ENCODE assay signal across 13 cellular contexts in genomic region chr20:45894797-45895196, GRCh38. TPM values are rescaled to one million over a fixed set of nuclear protein-coding genes. Genes with fewer than 3 reads are reported as not detected.
DNase-seq lines count a peak whose midpoint lies in the region; ATAC-seq, FAIRE-seq and TF ChIP-seq lines count a peak whose summit lies in the region.
"Had no signal": no experiment of that assay in that cellular context is flagged by ENCODE, and none has a peak within 500 bp of the region (broad histone marks: within the 10 kb centered on the region; RNA-seq: fewer than 3 reads in every experiment).

No MANE protein-coding gene starts in this region.

- 97% methylated on average over 7 of the region's 12 CpGs for WGBS in K562 (ENCODE audit: insufficient coverage, low coverage, missing lambda C conversion rate)
- WGBS in mesenchymal stem cell: 83% methylated on average over 4 of the region's 12 CpGs
- WGBS in esophagus squamous epithelium, 2 donors: 63 to 93% methylated on average over 2 to 8 of the region's 12 CpGs

- H3K4me2 ChIP-seq in K562 (ENCODE audit: insufficient read depth, low read length) (no peak overlapping the region), mesenchymal stem cell (ENCODE audit: low read length, poor library complexity, severe bottlenecking) (no peak overlapping the region), neural progenitor cell (no peak overlapping the region)
- H3K4me2 ChIP-seq: BLaER1, GM23338 had no signal

- H3K4me3 Mint-ChIP-seq in neural progenitor cell: no peak overlapping the region
- H3K4me3 Mint-ChIP-seq: GM23338, H9 had no signal

- intact Hi-C loops in K562 (cut with micrococcal nuclease): loop anchor here (5.0 kb wide), 1 partner anchor 68 kb away; no protein-coding TSS in a partner anchor
- intact Hi-C loops in esophagus squamous epithelium (cut with DNase I): loop anchor here (10.0 kb wide), 1 partner anchor 50 kb away; no protein-coding TSS in a partner anchor

- no peak for ATAC-seq in RWPE2 (ENCODE audit: low read depth)
- no peak for ATAC-seq in K562
- no peak for ATAC-seq in GM18517 (IDR thresholded peaks at IDR 0.05; ENCODE audit: unreplicated experiment)
- ATAC-seq: GM23338 had no signal

- TF ChIP-seq POLR2A in K562 (conservative IDR thresholded peaks at IDR 0.05): no peak
- no peak for TF ChIP-seq POLR2A in esophagus squamous epithelium (IDR thresholded peaks at IDR 0.05)

- no peak overlapping the region for H2BK5ac ChIP-seq in mesenchymal stem cell (ENCODE audit: low read depth, low read length, poor library complexity, severe bottlenecking)

- H4K20me1 ChIP-seq in K562 (replicated peaks; ENCODE audit: control insufficient read depth, insufficient read depth, low read length) (no peaks in the 10 kb centered on the region), neural progenitor cell (ENCODE audit: low read depth) (no peaks in the 10 kb centered on the region)

- H2AFZ ChIP-seq in K562 (ENCODE audit: low read depth, low read length) (no peak overlapping the region), mesenchymal stem cell (ENCODE audit: low read depth, low read length) (no peak overlapping the region), neural progenitor cell (replicated peaks) (no peak overlapping the region)
- H2AFZ ChIP-seq: GM23338 had no signal

- H2BK15ac ChIP-seq in mesenchymal stem cell (ENCODE audit: low read depth, poor library complexity, severe bottlenecking): no peak overlapping the region

- peak overlapping the region; percentile 12 for H4K91ac ChIP-seq in mesenchymal stem cell (ENCODE audit: low read length)

- no peak overlapping the region for H3K18ac ChIP-seq in mesenchymal stem cell (ENCODE audit: low read depth in 1 of 2, low read length in 2 of 2)

- H3K14ac ChIP-seq in mesenchymal stem cell (ENCODE audit: low read length in 2 of 2): no peak overlapping the region

- no peak for TF ChIP-seq EP300 in K562 (IDR thresholded peaks at IDR 0.05; ENCODE audit: low read length)

- CTCF ChIA-PET in K562 (lab: Yijun Ruan, JAX; ENCODE audit: low intra/inter-chr PET ratio): no interaction called here

- H3K9ac ChIP-seq in K562 (ENCODE audit: insufficient read depth in 1 of 2, low read depth in 2 of 2, low read length in 2 of 2) (no peak overlapping the region), mesenchymal stem cell (ENCODE audit: low read length) (no peak overlapping the region), neural progenitor cell (no peak overlapping the region)
- H3K9ac ChIP-seq: BLaER1 had no signal

- peaks cover 38% of the 10 kb centered on the region for H3K36me3 ChIP-seq in RWPE2 (ENCODE audit: low read depth)
- peaks cover 56% of the 10 kb centered on the region; the same call in 2 of the 3 replicates for H3K36me3 ChIP-seq in K562 (ENCODE audit: control insufficient read depth, insufficient read depth, low read length)
- peaks cover 64 to 72% of the 10 kb centered on the region in 2 experiments for H3K36me3 ChIP-seq in mesenchymal stem cell (ENCODE audit: control insufficient read depth in 1 of 2, insufficient read depth in 2 of 2, low read depth in 1 of 2, low read length in 2 of 2)
- H3K36me3 ChIP-seq in neural progenitor cell: no peaks in the 10 kb centered on the region
- peaks cover 3 to 75% (median 21%) of the 10 kb centered on the region in 3 donors for H3K36me3 ChIP-seq in esophagus squamous epithelium

- H3K27me3 ChIP-seq in RWPE2 (ENCODE audit: insufficient read depth, poor library complexity, severe bottlenecking) (no peaks in the 10 kb centered on the region), K562 (ENCODE audit: control insufficient read depth in 2 of 2, insufficient read depth in 2 of 2, low read length in 2 of 2) (no peaks in the 10 kb centered on the region), mesenchymal stem cell (ENCODE audit: control insufficient read depth in 1 of 2, insufficient read depth in 1 of 2, low read length in 2 of 2) (no peaks in the 10 kb centered on the region), neural progenitor cell (peaks cover 9% of the 10 kb centered on the region), esophagus squamous epithelium (no peaks in the 10 kb centered on the region)
- H3K27me3 ChIP-seq: BLaER1 had no signal

- H3K27ac ChIP-seq in RWPE2 (ENCODE audit: poor library complexity, severe bottlenecking) (no peak overlapping the region), K562 (ENCODE audit: extremely low read depth, low read depth, low read length) (no peak overlapping the region), mesenchymal stem cell (ENCODE audit: low read length, poor library complexity, severe bottlenecking) (no peak overlapping the region), neural progenitor cell (no peak overlapping the region), esophagus squamous epithelium (no peak overlapping the region)
- H3K27ac ChIP-seq: BLaER1 had no signal

- DNase-seq in RWPE2 (ENCODE audit: low spot score) (peak; percentile 78), K562 (ENCODE audit: extremely low read depth in 1 of 4, low spot score in 3 of 4) (no peak), mesenchymal stem cell (no peak), neural progenitor cell (ENCODE audit: low spot score) (no peak), iPS-NIHi7 (ENCODE audit: extremely low spot score) (no peak), esophagus squamous epithelium (lab: John Stamatoyannopoulos, UW) (no peak)
- DNase-seq: CD8-positive, alpha-beta memory T cell; DMS53; H9 had no signal

- H3K4me3 ChIP-seq in RWPE2 (ENCODE audit: severe bottlenecking): no peak overlapping the region
- no peak overlapping the region for H3K4me3 ChIP-seq in K562
- H3K4me3 ChIP-seq in mesenchymal stem cell (ENCODE audit: insufficient read depth in 1 of 2, low read depth in 1 of 2, low read length in 2 of 2): no peak overlapping the region
- no peak overlapping the region for H3K4me3 ChIP-seq in neural progenitor cell
- H3K4me3 ChIP-seq in esophagus squamous epithelium: no peak overlapping the region
- H3K4me3 ChIP-seq: BLaER1, GM23338 had no signal

- no peaks in the 10 kb centered on the region for H3K9me3 Mint-ChIP-seq in neural progenitor cell
- H3K9me3 Mint-ChIP-seq: CD8-positive, alpha-beta memory T cell; H9 had no signal

- H3K36me3 Mint-ChIP-seq in neural progenitor cell: peaks cover 12% of the 10 kb centered on the region

- no peak overlapping the region for H3K27ac Mint-ChIP-seq in neural progenitor cell
- H3K27ac Mint-ChIP-seq: GM23338, H9 had no signal

- H3K79me2 ChIP-seq in K562 (ENCODE audit: control insufficient read depth, insufficient read depth, low read length): peaks cover 7% of the 10 kb centered on the region; the same call in 1 of the 3 replicates
- no peaks in the 10 kb centered on the region for H3K79me2 ChIP-seq in neural progenitor cell (ENCODE audit: low read depth)

- no peaks in the 10 kb centered on the region for H3K9me3 ChIP-seq in RWPE2 (ENCODE audit: severe bottlenecking)
- H3K9me3 ChIP-seq in K562 (replicated peaks; ENCODE audit: control insufficient read depth, insufficient read depth, low read depth, low read length): no peaks in the 10 kb centered on the region
- H3K9me3 ChIP-seq in mesenchymal stem cell (ENCODE audit: control insufficient read depth, low read length): no peaks in the 10 kb centered on the region
- H3K9me3 ChIP-seq in neural progenitor cell (ENCODE audit: low read depth): no peaks in the 10 kb centered on the region
- H3K9me3 ChIP-seq in esophagus squamous epithelium: no peaks in the 10 kb centered on the region
- H3K9me3 ChIP-seq: BLaER1 had no signal

- TF ChIP-seq CTCF in RWPE2 (IDR thresholded peaks at IDR 0.05; ENCODE audit: poor library complexity, severe bottlenecking) (no peak), K562 (IDR thresholded peaks at IDR 0.05 in 2 of 3, conservative IDR thresholded peaks at IDR 0.05 in 1 of 3; ENCODE audit: insufficient read depth in 2 of 3, low read depth in 1 of 3, low read length in 3 of 3) (no peak), neural progenitor cell (IDR thresholded peaks at IDR 0.05) (no peak), esophagus squamous epithelium (IDR thresholded peaks at IDR 0.05) (no peak)

- H2AK5ac ChIP-seq in mesenchymal stem cell (ENCODE audit: low read length, severe bottlenecking): no peak overlapping the region

- BruUV-seq in K562 (replicated peaks; lab: Mats Ljungman, UMichigan): no TSS peak

- no peak overlapping the region for H3K4ac ChIP-seq in mesenchymal stem cell (ENCODE audit: low read depth in 1 of 2, low read length in 2 of 2)

- POLR2A ChIA-PET in K562 (lab: Yijun Ruan, JAX): interaction anchor here (0.6 to 1.3 kb wide), 3 partner anchors 10 to 1080 kb away, joined by 3 to 4 read pairs (median 3); no protein-coding TSS in a partner anchor

- H2BK120ac ChIP-seq in mesenchymal stem cell (ENCODE audit: low read depth, low read length): no peak overlapping the region

- no peak for FAIRE-seq in K562 (lab: Jason Lieb, UNC)

- H3K9me1 ChIP-seq in K562 (ENCODE audit: control insufficient read depth, insufficient read depth, low read length): no peaks in the 10 kb centered on the region

- in situ Hi-C loops in K562 (cut with MboI): no loop called here

- H3F3A ChIP-seq in neural progenitor cell (ENCODE audit: low read depth): peaks cover 2% of the 10 kb centered on the region

- peaks cover 21% of the 10 kb centered on the region for H3K79me1 ChIP-seq in mesenchymal stem cell (replicated peaks; ENCODE audit: low read length, poor library complexity, severe bottlenecking)

- no peak overlapping the region for H3K23ac ChIP-seq in mesenchymal stem cell (ENCODE audit: low read length in 2 of 2)

- no peak overlapping the region for H4K8ac ChIP-seq in mesenchymal stem cell (ENCODE audit: low read length)

- no peak for TF ChIP-seq RAD21 in K562 (CRISPR knock-in tag; conservative IDR thresholded peaks at IDR 0.05 in 1 of 2, IDR thresholded peaks at IDR 0.05 in 1 of 2)

- H2BK12ac ChIP-seq in mesenchymal stem cell (ENCODE audit: low read length in 2 of 2): no peak overlapping the region

- H3K27me3 Mint-ChIP-seq in neural progenitor cell (ENCODE audit: insufficient read depth, low read depth): peaks cover 10% of the 10 kb centered on the region
- H3K27me3 Mint-ChIP-seq: CD8-positive, alpha-beta memory T cell had no signal

- peaks cover 29% of the 10 kb centered on the region for H3K4me1 Mint-ChIP-seq in neural progenitor cell

- no peaks in the 10 kb centered on the region for H3K4me1 ChIP-seq in RWPE2 (ENCODE audit: insufficient read depth, poor library complexity, severe bottlenecking)
- peaks cover 7 to 32% of the 10 kb centered on the region in 2 experiments for H3K4me1 ChIP-seq in K562 (replicated peaks in 1 of 2; ENCODE audit: control insufficient read depth in 2 of 2, insufficient read depth in 2 of 2, low read length in 2 of 2)
- peaks cover 25% of the 10 kb centered on the region for H3K4me1 ChIP-seq in mesenchymal stem cell (ENCODE audit: control insufficient read depth, insufficient read depth, low read depth, low read length)
- peaks cover 10% of the 10 kb centered on the region for H3K4me1 ChIP-seq in neural progenitor cell
- peaks cover 16 to 38% (median 19%) of the 10 kb centered on the region in 3 donors for H3K4me1 ChIP-seq in esophagus squamous epithelium

RNA-seq across cellular contexts. Expression of gene CTSA, which starts 3.7 kb away (rescaled TPM):
- 129 and 346 TPM in 2 replicates for total RNA-seq in K562 (2011; cell fraction: chromatin; rRNA removed; ENCODE audit: low replicate concordance)
- 275 and 312 TPM in 2 replicates for total RNA-seq in K562 (2011; cell fraction: nucleolus; rRNA removed)
- 187 and 194 TPM in 2 replicates for total RNA-seq in K562 (2011; cell fraction: nucleoplasm; rRNA removed)
- total RNA-seq in K562 (2014; rRNA removed) (26.0 and 30.5 TPM in 2 replicates), K562 (2014; rRNA removed; fragmentation: Illumina TruSeq; extraction: Trizol) (16.1 and 21.2 TPM in 2 replicates), K562 (2015; rRNA removed; fragmentation: Illumina TruSeq; extraction: Trizol) (40.5 and 42.9 TPM in 2 replicates), K562 (2021) (51.9 and 53.0 TPM in 2 replicates), neural progenitor cell (ENCODE audit: low replicate concordance) (15.1 and 30.9 TPM in 2 replicates), esophagus squamous epithelium (10 to 100 TPM; 44.5 to 74.8 (median 56.8) TPM)
- polyA plus RNA-seq in K562 (2011; rRNA removed) (28.3 and 44.7 TPM in 2 replicates), K562 (2014; fragmentation: Illumina TruSeq; extraction: Trizol) (60.3 and 61.7 TPM in 2 replicates), K562 (2014; fragmentation: Nextera tagmentation; extraction: Ambion mirVana) (10 to 100 TPM in 1 of 2 experiments, 1 to 10 TPM in 1; 8.8 to 12.4 TPM), K562 (2014; rRNA removed) (47.8 and 51.2 TPM in 2 replicates)
- 54.6 and 66.3 TPM in 2 replicates for polyA plus RNA-seq in K562 (2011; cell fraction: cytosol; rRNA removed)
- 192 and 235 TPM in 2 replicates for polyA plus RNA-seq in K562 (2011; cell fraction: nucleus; rRNA removed)
- polyA plus RNA-seq in K562 (2012): 60.5 and 80.5 TPM in 2 replicates
- 32.6 and 38.8 TPM in 2 replicates for polyA minus RNA-seq in K562 (2011; rRNA and poly(A)+ RNA removed)
- 32.9 and 38.3 TPM in 2 replicates for polyA minus RNA-seq in K562 (2011; cell fraction: cytosol; rRNA and poly(A)+ RNA removed)
- 74.4 and 74.6 TPM in 2 replicates for polyA minus RNA-seq in K562 (2011; cell fraction: nucleus; rRNA and poly(A)+ RNA removed)
- 373 TPM for polyA plus RNA-seq in mesenchymal stem cell (2013, experiment 1 of 2)
- polyA plus RNA-seq in mesenchymal stem cell (2013, experiment 2 of 2): 366 TPM

RNA-seq across cellular contexts. Expression of gene NEURL2, which starts 3.8 kb away (rescaled TPM):
- 0.69 and 3.4 TPM in 2 replicates for total RNA-seq in K562 (2011; cell fraction: chromatin; rRNA removed; ENCODE audit: low replicate concordance)
- 3.7 and 4.2 TPM in 2 replicates for total RNA-seq in K562 (2011; cell fraction: nucleolus; rRNA removed)
- 1.5 and 1.8 TPM in 2 replicates for total RNA-seq in K562 (2011; cell fraction: nucleoplasm; rRNA removed)
- total RNA-seq in K562 (2014; rRNA removed) (1.5 and 1.7 TPM in 2 replicates), K562 (2014; rRNA removed; fragmentation: Illumina TruSeq; extraction: Trizol) (not detected in 2 replicates), K562 (2015; rRNA removed; fragmentation: Illumina TruSeq; extraction: Trizol) (0.54 and 0.72 TPM in 2 replicates), K562 (2021) (1.2 and 1.9 TPM in 2 replicates), neural progenitor cell (ENCODE audit: low replicate concordance) (0.24 and 1.2 TPM in 2 replicates), esophagus squamous epithelium (1 to 10 TPM; 4.1 to 6.5 (median 5.5) TPM)
- polyA plus RNA-seq in K562 (2011; rRNA removed) (0.22 and 0.83 TPM in 2 replicates), K562 (2014; fragmentation: Illumina TruSeq; extraction: Trizol) (0.46 and 0.61 TPM in 2 replicates), K562 (2014; fragmentation: Nextera tagmentation; extraction: Ambion mirVana) (under 1 TPM; 0.30 to 0.32 TPM), K562 (2014; rRNA removed) (1.0 and 1.1 TPM in 2 replicates)
- 0.59 and 1.2 TPM in 2 replicates for polyA plus RNA-seq in K562 (2011; cell fraction: cytosol; rRNA removed)
- polyA plus RNA-seq in K562 (2011; cell fraction: nucleus; rRNA removed): 1.7 and 2.3 TPM in 2 replicates
- 0.81 and 2.2 TPM in 2 replicates for polyA plus RNA-seq in K562 (2012)
- 0.72 TPM in 1 of 2 replicates, not detected in the other for polyA minus RNA-seq in K562 (2011; rRNA and poly(A)+ RNA removed)
- not detected in 2 replicates for polyA minus RNA-seq in K562 (2011; cell fraction: cytosol; rRNA and poly(A)+ RNA removed)
- 2.3 and 3.1 TPM in 2 replicates for polyA minus RNA-seq in K562 (2011; cell fraction: nucleus; rRNA and poly(A)+ RNA removed)
- polyA plus RNA-seq in mesenchymal stem cell (2013, experiment 1 of 2): 4.3 TPM
- 3.6 TPM for polyA plus RNA-seq in mesenchymal stem cell (2013, experiment 2 of 2)

RNA-seq across cellular contexts. Expression of gene SPATA25, which starts 7.4 kb away (rescaled TPM):
- 1.9 TPM in 1 of 2 replicates, not detected in the other for total RNA-seq in K562 (2011; cell fraction: chromatin; rRNA removed; ENCODE audit: low replicate concordance)
- 1.6 and 2.2 TPM in 2 replicates for total RNA-seq in K562 (2011; cell fraction: nucleolus; rRNA removed)
- total RNA-seq in K562 (2011; cell fraction: nucleoplasm; rRNA removed): 1.2 and 1.6 TPM in 2 replicates
- total RNA-seq in K562 (2014; rRNA removed) (0.68 and 1.4 TPM in 2 replicates), K562 (2014; rRNA removed; fragmentation: Illumina TruSeq; extraction: Trizol) (not detected in 2 replicates), K562 (2015; rRNA removed; fragmentation: Illumina TruSeq; extraction: Trizol) (0.22 and 0.45 TPM in 2 replicates), K562 (2021) (0.49 and 0.95 TPM in 2 replicates), neural progenitor cell (ENCODE audit: low replicate concordance) (0.43 and 0.54 TPM in 2 replicates), esophagus squamous epithelium (1 to 10 TPM in 2 of 4 donors, not detected in 2; 1.1 to 1.3 TPM)
- polyA plus RNA-seq in K562 (2011; rRNA removed) (0.21 and 0.53 TPM in 2 replicates), K562 (2014; fragmentation: Illumina TruSeq; extraction: Trizol) (0.39 and 0.42 TPM in 2 replicates), K562 (2014; fragmentation: Nextera tagmentation; extraction: Ambion mirVana) (not detected), K562 (2014; rRNA removed) (0.63 and 0.73 TPM in 2 replicates)
- 0.38 and 0.48 TPM in 2 replicates for polyA plus RNA-seq in K562 (2011; cell fraction: cytosol; rRNA removed)
- polyA plus RNA-seq in K562 (2011; cell fraction: nucleus; rRNA removed): 1.3 and 1.8 TPM in 2 replicates
- 0.57 and 0.84 TPM in 2 replicates for polyA plus RNA-seq in K562 (2012)
- not detected in 2 replicates for polyA minus RNA-seq in K562 (2011; rRNA and poly(A)+ RNA removed)
- polyA minus RNA-seq in K562 (2011; cell fraction: cytosol; rRNA and poly(A)+ RNA removed): not detected in 2 replicates
- 0.67 TPM in 1 of 2 replicates, not detected in the other for polyA minus RNA-seq in K562 (2011; cell fraction: nucleus; rRNA and poly(A)+ RNA removed)
- 0.39 TPM for polyA plus RNA-seq in mesenchymal stem cell (2013, experiment 1 of 2)
- 0.38 TPM for polyA plus RNA-seq in mesenchymal stem cell (2013, experiment 2 of 2)
- total RNA-seq: Daoy had no signal
- polyA plus RNA-seq: CD8-positive, alpha-beta memory T cell; GM23338 had no signal

RNA-seq across cellular contexts. Expression of gene ZSWIM1, which starts 13.8 kb away (rescaled TPM):
- 14.3 and 28.8 TPM in 2 replicates for total RNA-seq in K562 (2011; cell fraction: chromatin; rRNA removed; ENCODE audit: low replicate concordance)
- total RNA-seq in K562 (2011; cell fraction: nucleolus; rRNA removed): 16.2 and 16.7 TPM in 2 replicates
- 19.3 and 20.7 TPM in 2 replicates for total RNA-seq in K562 (2011; cell fraction: nucleoplasm; rRNA removed)
- total RNA-seq in K562 (2014; rRNA removed) (11.6 and 14.1 TPM in 2 replicates), K562 (2014; rRNA removed; fragmentation: Illumina TruSeq; extraction: Trizol) (9.0 and 9.5 TPM in 2 replicates), K562 (2015; rRNA removed; fragmentation: Illumina TruSeq; extraction: Trizol) (11.2 and 11.7 TPM in 2 replicates), K562 (2021) (13.8 and 15.6 TPM in 2 replicates), neural progenitor cell (ENCODE audit: low replicate concordance) (10.7 and 16.6 TPM in 2 replicates), esophagus squamous epithelium (1 to 10 TPM; 6.6 to 8.8 (median 7.6) TPM)
- polyA plus RNA-seq in K562 (2011; rRNA removed) (7.4 and 12.1 TPM in 2 replicates), K562 (2014; fragmentation: Illumina TruSeq; extraction: Trizol) (13.7 and 14.7 TPM in 2 replicates), K562 (2014; fragmentation: Nextera tagmentation; extraction: Ambion mirVana) (1 to 10 TPM; 2.5 to 3.1 TPM), K562 (2014; rRNA removed) (7.0 and 7.3 TPM in 2 replicates)
- polyA plus RNA-seq in K562 (2011; cell fraction: cytosol; rRNA removed): 14.1 and 15.5 TPM in 2 replicates
- polyA plus RNA-seq in K562 (2011; cell fraction: nucleus; rRNA removed): 21.0 and 32.5 TPM in 2 replicates
- polyA plus RNA-seq in K562 (2012): 10.9 and 13.6 TPM in 2 replicates
- 18.4 and 23.1 TPM in 2 replicates for polyA minus RNA-seq in K562 (2011; rRNA and poly(A)+ RNA removed)
- 16.7 and 17.3 TPM in 2 replicates for polyA minus RNA-seq in K562 (2011; cell fraction: cytosol; rRNA and poly(A)+ RNA removed)
- 7.1 and 12.0 TPM in 2 replicates for polyA minus RNA-seq in K562 (2011; cell fraction: nucleus; rRNA and poly(A)+ RNA removed)
- polyA plus RNA-seq in mesenchymal stem cell (2013, experiment 1 of 2): 8.7 TPM
- polyA plus RNA-seq in mesenchymal stem cell (2013, experiment 2 of 2): 9.0 TPM

RNA-seq across cellular contexts. Expression of gene PLTP, which starts 17.2 kb away (rescaled TPM):
- 8.2 and 29.4 TPM in 2 replicates for total RNA-seq in K562 (2011; cell fraction: chromatin; rRNA removed; ENCODE audit: low replicate concordance)
- total RNA-seq in K562 (2011; cell fraction: nucleolus; rRNA removed): 32.4 and 37.9 TPM in 2 replicates
- 20.8 and 24.0 TPM in 2 replicates for total RNA-seq in K562 (2011; cell fraction: nucleoplasm; rRNA removed)
- total RNA-seq in K562 (2014; rRNA removed) (18.6 and 28.2 TPM in 2 replicates), K562 (2014; rRNA removed; fragmentation: Illumina TruSeq; extraction: Trizol) (5.5 and 9.1 TPM in 2 replicates), K562 (2015; rRNA removed; fragmentation: Illumina TruSeq; extraction: Trizol) (16.8 and 17.6 TPM in 2 replicates), K562 (2021) (28.7 and 29.3 TPM in 2 replicates), neural progenitor cell (ENCODE audit: low replicate concordance) (22.3 and 54.4 TPM in 2 replicates), esophagus squamous epithelium (100 to 1,000 TPM in 2 of 4 donors, 10 to 100 TPM in 1, 1 to 10 TPM in 1; 5.9 to 248 (median 92.6) TPM)
- polyA plus RNA-seq in K562 (2011; rRNA removed) (12.2 and 24.1 TPM in 2 replicates), K562 (2014; fragmentation: Illumina TruSeq; extraction: Trizol) (25.8 and 26.5 TPM in 2 replicates), K562 (2014; fragmentation: Nextera tagmentation; extraction: Ambion mirVana) (1 to 10 TPM; 2.8 to 6.6 TPM), K562 (2014; rRNA removed) (24.5 and 25.6 TPM in 2 replicates)
- 41.5 and 45.1 TPM in 2 replicates for polyA plus RNA-seq in K562 (2011; cell fraction: cytosol; rRNA removed)
- polyA plus RNA-seq in K562 (2011; cell fraction: nucleus; rRNA removed): 26.5 and 28.2 TPM in 2 replicates
- 30.0 and 78.8 TPM in 2 replicates for polyA plus RNA-seq in K562 (2012)
- polyA minus RNA-seq in K562 (2011; rRNA and poly(A)+ RNA removed): 8.0 and 8.4 TPM in 2 replicates
- polyA minus RNA-seq in K562 (2011; cell fraction: cytosol; rRNA and poly(A)+ RNA removed): 11.8 and 17.6 TPM in 2 replicates
- polyA minus RNA-seq in K562 (2011; cell fraction: nucleus; rRNA and poly(A)+ RNA removed): 8.2 and 11.1 TPM in 2 replicates
- polyA plus RNA-seq in mesenchymal stem cell (2013, experiment 1 of 2): 175 TPM
- polyA plus RNA-seq in mesenchymal stem cell (2013, experiment 2 of 2): 164 TPM
